Comparison of ENCODE assay signal across 9 cellular contexts in genomic region chr16:4500283-4500682, GRCh38. TPM values are rescaled to one million over a fixed set of nuclear protein-coding genes. Genes with fewer than 3 reads are reported as not detected.
DNase-seq lines count a peak whose midpoint lies in the region; ATAC-seq and TF ChIP-seq lines count a peak whose summit lies in the region.
"Had no signal": no experiment of that assay in that cellular context is flagged by ENCODE, and none has a peak within 500 bp of the region (broad histone marks: within the 10 kb centered on the region; RNA-seq: fewer than 3 reads in every experiment).

No MANE protein-coding gene starts in this region.

- no peak overlapping the region for H3K4me3 Mint-ChIP-seq in activated CD4-positive, alpha-beta T cell treated with anti-CD3 and anti-CD28 coated beads for 36 hours

- no peak for TF ChIP-seq CTCF in breast epithelium (IDR thresholded peaks at IDR 0.05)

- CTCF ChIA-PET in activated CD4-positive, alpha-beta T cell treated with anti-CD3 and anti-CD28 coated beads for 36 hours (lab: Charles Lee) = interaction anchor here (1.0 to 4.6 kb wide), 9 partner anchors 10 to 86 kb away, joined by 3 to 33 read pairs (median 7); no protein-coding TSS in a partner anchor

- H3K27ac ChIP-seq in breast epithelium = peak overlapping the region; percentile 6 to 59

- TF ChIP-seq POLR2A in breast epithelium (IDR thresholded peaks at IDR 0.05) = no peak

- peaks cover 16% of the 10 kb centered on the region for H3K36me3 Mint-ChIP-seq in activated CD4-positive, alpha-beta T cell treated with anti-CD3 and anti-CD28 coated beads for 36 hours (ENCODE audit: low read depth)

- H3K27me3 Mint-ChIP-seq in activated CD4-positive, alpha-beta T cell treated with anti-CD3 and anti-CD28 coated beads for 36 hours = no peaks in the 10 kb centered on the region

- ATAC-seq in activated CD4-positive, alpha-beta T cell treated with anti-CD3 and anti-CD28 coated beads for 36 hours = peak; percentile 89
- ATAC-seq in left colon (peak; percentile 50), GM19351 (IDR thresholded peaks at IDR 0.05; ENCODE audit: unreplicated experiment) (no peak)

- H3K27me3 ChIP-seq in breast epithelium = no peaks in the 10 kb centered on the region

- POLR2A ChIA-PET in activated CD4-positive, alpha-beta T cell treated with anti-CD3 and anti-CD28 coated beads for 36 hours (lab: Charles Lee) = interaction anchor here (0.7 to 1.4 kb wide), 4 partner anchors 8 to 126 kb away, joined by 3 to 7 read pairs (median 3); no protein-coding TSS in a partner anchor

- peaks cover 0 to 5% of the 10 kb centered on the region in 2 donors for H3K4me1 ChIP-seq in breast epithelium

- peaks cover 82% of the 10 kb centered on the region for H3K4me1 Mint-ChIP-seq in activated CD4-positive, alpha-beta T cell treated with anti-CD3 and anti-CD28 coated beads for 36 hours

- H3K4me3 ChIP-seq in breast epithelium = peak overlapping the region in 1 of 3 donors; percentile 36
- H3K4me3 ChIP-seq: HAP-1 had no signal

- no peaks in the 10 kb centered on the region for H3K9me3 ChIP-seq in breast epithelium
- H3K9me3 ChIP-seq: HAP-1 had no signal

- H3K9me3 Mint-ChIP-seq in activated CD4-positive, alpha-beta T cell treated with anti-CD3 and anti-CD28 coated beads for 36 hours (ENCODE audit: low read depth) = no peaks in the 10 kb centered on the region

- intact Hi-C loops in activated CD4-positive, alpha-beta T cell treated with anti-CD3 and anti-CD28 coated beads for 36 hours (cut with DNase I, micrococcal nuclease) = loop anchor here in 1 of 2 experiments (5.0 kb wide), 1 partner anchor 37 kb away; the partner anchor contains the start of gene CDIP1
- intact Hi-C loops in breast epithelium (cut with DNase I; ENCODE audit: low total_unique reads) (no loop called here), left colon (cut with DNase I, micrococcal nuclease) (no loop called here)

- no peaks in the 10 kb centered on the region for H3K36me3 ChIP-seq in breast epithelium

- H3K27ac Mint-ChIP-seq in activated CD4-positive, alpha-beta T cell treated with anti-CD3 and anti-CD28 coated beads for 36 hours = no peak overlapping the region

- DNase-seq in activated CD4-positive, alpha-beta T cell treated with anti-CD3 and anti-CD28 coated beads for 36 hours = peak; percentile 39
- DNase-seq in activated CD4-positive, alpha-beta T cell treated with anti-CD3 and anti-CD28 coated beads, Interleukin-2, amount 50 U/mL, for 48 hours = no peak
- DNase-seq in breast epithelium (ENCODE audit: low spot score in 2 of 2) (no peak), left colon (no peak), superior temporal gyrus (ENCODE audit: extremely low spot score) (peak; percentile 79), NCI-H2227 treated with DMSO at 0.1 percent for 48 hours (lab: John Stamatoyannopoulos, UW) (no peak), NCI-H1417 treated with DMSO at 0.1 percent for 48 hours (lab: John Stamatoyannopoulos, UW) (no peak)

RNA-seq across cellular contexts. Expression of gene HMOX2, which starts 24.1 kb away (rescaled TPM):
- total RNA-seq in activated CD4-positive, alpha-beta T cell treated with anti-CD3 and anti-CD28 coated beads for 36 hours = 10 to 100 TPM; 67.7 to 80.2 TPM
- total RNA-seq in breast epithelium = 10 to 100 TPM; 53.6 to 87.7 (median 65.9) TPM
- 10 to 100 TPM; 61.2 to 65.2 TPM for total RNA-seq in left colon

RNA-seq across cellular contexts. Expression of gene NMRAL1, which starts 25.9 kb away (rescaled TPM):
- 10 to 100 TPM; 27.1 to 29.5 TPM for total RNA-seq in activated CD4-positive, alpha-beta T cell treated with anti-CD3 and anti-CD28 coated beads for 36 hours
- 10 to 100 TPM; 44.5 to 57.7 (median 51.5) TPM for total RNA-seq in breast epithelium
- total RNA-seq in left colon = 10 to 100 TPM; 36.9 to 39.6 TPM

RNA-seq across cellular contexts. Expression of gene CDIP1, which starts 38.3 kb away (rescaled TPM):
- total RNA-seq in activated CD4-positive, alpha-beta T cell treated with anti-CD3 and anti-CD28 coated beads for 36 hours = 10 to 100 TPM; 28.3 to 30.2 TPM
- total RNA-seq in breast epithelium = 1 to 10 TPM; 9.1 to 9.9 (median 9.5) TPM
- total RNA-seq in left colon = 10 to 100 TPM; 17.1 to 26.8 TPM

RNA-seq across cellular contexts. Expression of gene C16orf96, which starts 55.9 kb away (rescaled TPM):
- under 1 TPM; 0.09 to 0.18 TPM for total RNA-seq in activated CD4-positive, alpha-beta T cell treated with anti-CD3 and anti-CD28 coated beads for 36 hours
- total RNA-seq in breast epithelium (not detected), left colon (under 1 TPM in 1 of 2 donors, not detected in 1; 0.11 TPM)

Comparison
In these comparisons a context has a peak if more than half of its experiments do, and no peak if none do; other contexts are left out.
1. DNase-seq: peak in activated CD4-positive, alpha-beta T cell treated with anti-CD3 and anti-CD28 coated beads for 36 hours (single experiment) and superior temporal gyrus (single experiment); none in activated CD4-positive, alpha-beta T cell treated with anti-CD3 and anti-CD28 coated beads, Interleukin-2, amount 50 U/mL, for 48 hours (0 of 2), breast epithelium (0 of 2), left colon (0 of 2), NCI-H2227 treated with DMSO at 0.1 percent for 48 hours (single experiment) and NCI-H1417 treated with DMSO at 0.1 percent for 48 hours (single experiment).